Comparison of ENCODE assay signal across 11 cellular contexts in the genomic region with DNA sequence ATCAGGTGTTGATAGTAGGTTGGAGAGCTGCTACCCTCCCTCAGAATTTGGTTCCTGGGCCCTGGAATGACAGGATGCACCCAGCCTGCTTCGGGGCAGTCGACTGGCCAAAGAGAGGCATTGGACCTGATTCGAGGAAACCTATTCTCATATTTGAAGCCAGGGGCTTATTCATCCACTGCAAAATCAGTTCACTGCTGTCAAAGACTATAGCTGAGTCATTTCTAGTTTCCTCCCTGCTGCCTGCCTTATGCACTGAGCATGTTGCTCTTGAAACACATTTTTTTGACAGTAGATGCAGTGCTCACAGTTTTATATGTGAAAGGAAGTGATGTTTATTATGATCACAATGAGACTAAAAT.
DNase-seq lines count a peak whose midpoint lies in the region; ATAC-seq, FAIRE-seq and TF ChIP-seq lines count a peak whose summit lies in the region.
"Had no signal": no experiment of that assay in that cellular context is flagged by ENCODE, and none has a peak within 500 bp of the region (broad histone marks: within the 10 kb centered on the region; RNA-seq: fewer than 3 reads in every experiment).

No MANE protein-coding gene starts in this region.

- no peaks in the 10 kb centered on the region for H3K4me1 ChIP-seq in H1 (replicated peaks in 1 of 4; ENCODE audit: control insufficient read depth in 3 of 4, insufficient read depth in 4 of 4, low read length in 3 of 4)

- H3K56ac ChIP-seq in H1 (replicated peaks; ENCODE audit: insufficient read length, low read depth, low read length) = no peak overlapping the region

- no peak overlapping the region for H3K14ac ChIP-seq in H1 (ENCODE audit: insufficient read length)

- H3K79me2 ChIP-seq in H1 (ENCODE audit: control insufficient read depth in 1 of 2, insufficient read depth in 2 of 2, low read length in 2 of 2) = no peaks in the 10 kb centered on the region

- H3K4me2 ChIP-seq in H1 (ENCODE audit: insufficient read depth in 1 of 2, low read depth in 2 of 2, low read length in 2 of 2) = no peak overlapping the region

- no peaks in the 10 kb centered on the region for H3K9me3 ChIP-seq in H1 (ENCODE audit: insufficient read depth in 2 of 2, low read depth in 1 of 2, low read length in 1 of 2)
- H3K9me3 ChIP-seq: tibial artery had no signal

- no peak overlapping the region for H3K18ac ChIP-seq in H1 (ENCODE audit: extremely low read depth, low read length)

- H3K27me3 ChIP-seq in H1 (replicated peaks in 1 of 4; ENCODE audit: control insufficient read depth in 3 of 4, extremely low read depth in 1 of 4, insufficient read depth in 3 of 4, low read length in 3 of 4) = peaks cover 0 to 1% (median 0%) of the 10 kb centered on the region in 4 experiments; a peak in 1 of 7 replicates
- H3K27me3 ChIP-seq: tibial artery had no signal

- BruUV-seq in Calu3 (replicated peaks; lab: Mats Ljungman, UMichigan) = no TSS peak

- H2BK12ac ChIP-seq in H1 (ENCODE audit: low read depth, low read length) = no peak overlapping the region

- H3K23ac ChIP-seq in H1 (ENCODE audit: insufficient read length) = no peak overlapping the region

- no peak overlapping the region for H4K5ac ChIP-seq in H1 (ENCODE audit: insufficient read length, low read depth, low read length)

- no peaks in the 10 kb centered on the region for H3K36me3 Mint-ChIP-seq in Calu3 (ENCODE audit: insufficient read depth, unreplicated experiment)

- no peak overlapping the region for H3K4ac ChIP-seq in H1 (replicated peaks; ENCODE audit: insufficient read length, low read depth, low read length)

- no peak overlapping the region for H4K8ac ChIP-seq in H1 (ENCODE audit: extremely low read depth, insufficient read depth, low read length)

- no peak overlapping the region for H3K4me3 Mint-ChIP-seq in Calu3 (ENCODE audit: low read depth, unreplicated experiment)

- peaks cover 22% of the 10 kb centered on the region for H3K27me3 Mint-ChIP-seq in Calu3 (ENCODE audit: unreplicated experiment)

- DNase-seq in AG10803 (ENCODE audit: low read depth) (peak; percentile 50), HT1080 (ENCODE audit: low read depth) (peak; percentile 82), H1 (ENCODE audit: low read depth in 1 of 2, low spot score in 2 of 2) (no peak), Calu3 (no peak), GM10248 (ENCODE audit: extremely low spot score) (no peak), NCI-H128 (lab: John Stamatoyannopoulos, UW; ENCODE audit: unreplicated experiment) (no peak)
- DNase-seq in stimulated activated CD8-positive, alpha-beta memory T cell treated with anti-CD3 and anti-CD28 coated beads, Interleukin-4, amount 100 ng/mL, for 48 hours = no peak
- DNase-seq: cerebellar nuclear complex, NCI-H2171 treated with DMSO at 0.1 percent for 48 hours, tibial artery had no signal

- TF ChIP-seq RAD21 in H1 (IDR thresholded peaks at IDR 0.05 in 1 of 2, conservative IDR thresholded peaks at IDR 0.05 in 1 of 2; ENCODE audit: low read depth in 2 of 2, low read length in 2 of 2) = no peak

- no peak overlapping the region for H2AK5ac ChIP-seq in H1 (ENCODE audit: low read depth, low read length)

- no peak overlapping the region for H3K9ac ChIP-seq in H1 (replicated peaks in 1 of 4; ENCODE audit: extremely low read depth in 1 of 4, low read depth in 3 of 4, low read length in 3 of 4)

- H2BK15ac ChIP-seq in H1 (ENCODE audit: low read length) = no peak overlapping the region

- H3K9me3 Mint-ChIP-seq in Calu3 (ENCODE audit: low read depth, unreplicated experiment) = peaks cover 2% of the 10 kb centered on the region

- CTCF ChIA-PET in H1 (lab: Charles Lee; ENCODE audit: partially characterized antibody) = interaction anchor here (0.8 to 2.7 kb wide), 8 partner anchors 8 to 1083 kb away, joined by 3 to 12 read pairs (median 3); no protein-coding TSS in a partner anchor
- CTCF ChIA-PET in Calu3 (lab: Charles Lee) = no interaction called here
- CTCF ChIA-PET in GM10248 (lab: Yijun Ruan, JAX) = interaction anchor here (1.1 to 1.8 kb wide), 2 partner anchors 11 to 16 kb away, joined by 4 to 7 read pairs; no protein-coding TSS in a partner anchor

- H3K4me1 Mint-ChIP-seq in Calu3 (ENCODE audit: low read depth, unreplicated experiment) = peaks cover 11% of the 10 kb centered on the region

- intact Hi-C loops in Calu3 (cut with micrococcal nuclease; ENCODE audit: unreplicated experiment) = no loop called here

- H3K79me1 ChIP-seq in H1 (ENCODE audit: low read depth, low read length) = no peaks in the 10 kb centered on the region

- no peak overlapping the region for H3K27ac Mint-ChIP-seq in Calu3 (ENCODE audit: unreplicated experiment)

- no peak overlapping the region for H3K4me3 ChIP-seq in AG10803 (ENCODE audit: low read length)
- H3K4me3 ChIP-seq in H1 (ENCODE audit: extremely low read depth in 1 of 4, insufficient read depth in 2 of 4, low read depth in 3 of 4, low read length in 4 of 4) = no peak overlapping the region
- H3K4me3 ChIP-seq: tibial artery had no signal

- H2BK120ac ChIP-seq in H1 (replicated peaks; ENCODE audit: low read depth, low read length) = no peak overlapping the region

- H2AFZ ChIP-seq in H1 (ENCODE audit: low read length) = 0 out of 2 replicates have a peak overlapping the region, but pooled peaks have one; percentile 31

- no peaks in the 10 kb centered on the region for H4K20me1 ChIP-seq in H1 (replicated peaks in 1 of 2; ENCODE audit: control insufficient read depth in 1 of 2, insufficient read depth in 2 of 2, low read length in 2 of 2)

- TF ChIP-seq CTCF in AG10803 (conservative IDR thresholded peaks at IDR 0.05; ENCODE audit: low read length) (no peak), H1 (IDR thresholded peaks at IDR 0.05; ENCODE audit: control extremely low read depth in 1 of 3, insufficient read depth in 1 of 3, low read depth in 1 of 3, low read length in 3 of 3) (no peak), Calu3 (IDR thresholded peaks at IDR 0.05; ENCODE audit: unreplicated experiment) (no peak), GM10248 (IDR thresholded peaks at IDR 0.05; ENCODE audit: control extremely low read depth, extremely low read depth, low read depth, missing control alignments) (no peak)

- H2BK20ac ChIP-seq in H1 (ENCODE audit: low read length) = no peak overlapping the region

- H3K27ac ChIP-seq in H1 (ENCODE audit: low read depth, low read length) = no peak overlapping the region
- H3K27ac ChIP-seq: tibial artery had no signal

- no peak for FAIRE-seq in H1 (lab: Jason Lieb, UNC)

- peak; percentile 90 for ATAC-seq in GM19351 (IDR thresholded peaks at IDR 0.05; ENCODE audit: unreplicated experiment)

- H2BK5ac ChIP-seq in H1 (ENCODE audit: low read depth, low read length) = no peak overlapping the region

- TF ChIP-seq POLR2A in H1 (IDR thresholded peaks at IDR 0.05; ENCODE audit: control extremely low read depth in 1 of 2, low read depth in 2 of 2, low read length in 2 of 2) = no peak

- H3K36me3 ChIP-seq in H1 (ENCODE audit: control insufficient read depth in 2 of 4, insufficient read depth in 4 of 4, low read length in 3 of 4) = no peaks in the 10 kb centered on the region
- H3K36me3 ChIP-seq: tibial artery had no signal

- POLR2A ChIA-PET in H1 (lab: Charles Lee; ENCODE audit: partially characterized antibody) (no interaction called here), GM10248 (lab: Yijun Ruan, JAX) (no interaction called here)

- no peak for TF ChIP-seq EP300 in H1 (IDR thresholded peaks at IDR 0.05; ENCODE audit: borderline replicate concordance in 1 of 2, low read depth in 2 of 2, low read length in 2 of 2)

- no peak overlapping the region for H4K91ac ChIP-seq in H1 (replicated peaks; ENCODE audit: insufficient read length, low read length)

- no peaks in the 10 kb centered on the region; the same call in 1 of the 2 replicates for H3K23me2 ChIP-seq in H1 (ENCODE audit: low read depth, low read length)

- WGBS in H1 (ENCODE audit: extremely low coverage in 1 of 2, insufficient coverage in 1 of 2, insufficient read length in 1 of 2, insufficient replicate concordance in 2 of 2, low coverage in 1 of 2, low lambda C conversion rate in 2 of 2, missing lambda C conversion rate in 1 of 2), 2 experiments = 100% methylated on average over 3 of the region's 3 CpGs; no CpG with 5 or more reads in 1 of the 2 experiments

TF ChIP-seq in H1, 55 proteins besides CTCF, POLR2A, EP300 and RAD21:
- TF ChIP-seq SRF (IDR thresholded peaks at IDR 0.05; ENCODE audit: low read depth, low read length) (no peak), TAF7 (optimal IDR thresholded peaks at IDR 0.05; ENCODE audit: borderline replicate concordance, low read depth, low read length) (no peak), SP2 (IDR thresholded peaks at IDR 0.05; ENCODE audit: low read length) (no peak), EGR1 (IDR thresholded peaks at IDR 0.05; ENCODE audit: borderline replicate concordance, low read depth, low read length) (no peak), POU5F1 (IDR thresholded peaks at IDR 0.05; ENCODE audit: low read depth, low read length) (no peak), MAFK (IDR thresholded peaks at IDR 0.05; ENCODE audit: low read depth, low read length) (no peak), GTF2F1 (IDR thresholded peaks at IDR 0.05; ENCODE audit: borderline replicate concordance, low read depth, low read length) (no peak), HDAC2 (IDR thresholded peaks at IDR 0.05; ENCODE audit: borderline replicate concordance in 1 of 2, low read depth in 2 of 2, low read length in 2 of 2) (no peak), HDAC6 (IDR thresholded peaks at IDR 0.05; ENCODE audit: low read depth, low read length) (no peak), PHF8 (conservative IDR thresholded peaks at IDR 0.05; ENCODE audit: low read depth, low read length) (no peak), CHD1 (IDR thresholded peaks at IDR 0.05; ENCODE audit: low read depth, low read length) (no peak), SUZ12 (IDR thresholded peaks at IDR 0.05; ENCODE audit: low read length) (no peak)
TF ChIP-seq in H1: peak in this region for 0.

Comparison
In these comparisons a context has a peak if more than half of its experiments do, and no peak if none do; other contexts are left out.
1. DNase-seq: peak in AG10803 (single experiment) and HT1080 (single experiment); none in H1 (0 of 2), Calu3 (single experiment), GM10248 (single experiment), NCI-H128 (single experiment) and stimulated activated CD8-positive, alpha-beta memory T cell treated with anti-CD3 and anti-CD28 coated beads, Interleukin-4, amount 100 ng/mL, for 48 hours (single experiment).